8 cellular contexts compared by ENCODE assay signal in the genomic region with DNA sequence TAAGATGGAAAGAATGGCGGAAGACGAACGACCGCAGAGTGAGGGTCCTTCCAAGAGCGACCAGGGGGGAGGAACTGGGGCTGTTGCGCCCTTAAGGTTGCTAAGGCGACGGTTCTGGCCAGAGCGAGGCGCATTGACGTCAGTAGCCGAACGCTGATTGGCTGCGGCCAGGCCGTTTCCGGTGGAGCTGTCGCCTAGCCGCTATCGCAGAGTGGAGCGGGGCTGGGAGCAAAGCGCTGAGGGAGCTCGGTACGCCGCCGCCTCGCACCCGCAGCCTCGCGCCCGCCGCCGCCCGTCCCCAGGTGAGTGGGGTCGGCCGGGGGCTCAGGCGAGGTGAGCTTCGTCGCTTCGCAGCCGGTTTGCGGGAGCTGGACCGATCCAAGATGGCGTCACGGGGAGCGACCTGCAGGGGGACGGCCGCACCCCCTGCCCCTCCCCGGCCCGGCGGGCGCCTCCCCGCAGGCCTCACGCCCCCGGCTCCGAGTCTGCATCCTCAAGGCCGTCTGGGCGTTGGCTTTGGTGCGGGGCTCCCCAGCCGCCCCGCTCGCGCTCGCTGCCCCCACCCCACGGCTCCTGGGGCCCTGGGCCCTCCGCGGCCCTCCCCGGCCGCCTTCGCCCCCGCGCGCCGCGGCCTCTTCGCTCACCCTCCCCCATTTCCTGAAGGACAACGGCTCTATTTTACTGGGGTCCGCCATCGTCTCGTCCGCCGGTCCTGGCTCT. TPM values are rescaled to one million over a fixed set of nuclear protein-coding genes. Genes with fewer than 3 reads are reported as not detected.
DNase-seq lines count a peak whose midpoint lies in the region; ATAC-seq and TF ChIP-seq lines count a peak whose summit lies in the region.

PRKAR1A (plus strand) TSS at position 184 of the 720 bp plus-strand sequence. CDS start 2,970 bp downstream, outside the sequence.

- ATAC-seq in HG02763 (IDR thresholded peaks at IDR 0.05; ENCODE audit: unreplicated experiment): peak; percentile 90
- peak; percentile 83 for ATAC-seq in activated naive CD8-positive, alpha-beta T cell treated with anti-CD3 and anti-CD28 coated beads, Interleukin-2, amount 10 ng/mL, durations not matched to agents 7 days and 5 days (ENCODE audit: low read depth)

- peak within 1 kb of the TSS; percentile 72 for H3K9ac ChIP-seq in SU-DHL-6 (ENCODE audit: low read length)

- peak within 1 kb of the TSS; percentile 84 for H3K4me3 ChIP-seq in GM12875 (ENCODE audit: low read depth, low read length)
- peak within 1 kb of the TSS; percentile 80 for H3K4me3 ChIP-seq in SU-DHL-6 (ENCODE audit: insufficient read depth, low read length, poor library complexity, severe bottlenecking)
- peak within 1 kb of the TSS; percentile 80 for H3K4me3 ChIP-seq in osteoblast (ENCODE audit: insufficient read depth, low read length)
- H3K4me3 ChIP-seq in testis: peak within 1 kb of the TSS; percentile 94 to 98

- H3K4me2 ChIP-seq in SU-DHL-6 (ENCODE audit: low read depth, low read length, poor library complexity, severe bottlenecking) (peak within 1 kb of the TSS; percentile 85), osteoblast (ENCODE audit: insufficient read depth, low read length) (peak within 1 kb of the TSS; percentile 99)

- peaks cover 45% of the 10 kb centered on the region for H3K4me1 Mint-ChIP-seq in activated naive CD8-positive, alpha-beta T cell treated with anti-CD3 and anti-CD28 coated beads, Interleukin-2, amount 10 ng/mL, durations not matched to agents 7 days and 5 days

- no peaks in the 10 kb centered on the region for H3K9me2 ChIP-seq in SU-DHL-6 (replicated peaks; ENCODE audit: insufficient read depth, low read length)

- DNase-seq in NCI-H1417 (lab: John Stamatoyannopoulos, UW) (peak; percentile 91 to 97 (median 96)), head of caudate nucleus (peak; percentile 94 to 100 (median 98)), osteoblast (ENCODE audit: insufficient read length, low spot score, missing footprints) (peak; percentile 98), testis (peak; percentile 98)
- peak; percentile 94 for DNase-seq in activated naive CD8-positive, alpha-beta T cell treated with anti-CD3 and anti-CD28 coated beads, Interleukin-2, amount 10 ng/mL, durations not matched to agents 7 days and 5 days

- TF ChIP-seq POLR2A in testis (IDR thresholded peaks at IDR 0.05): peak; percentile 89

- TF ChIP-seq CTCF in GM12875 (IDR thresholded peaks at IDR 0.05; ENCODE audit: borderline replicate concordance, insufficient read depth, low read depth, low read length) (0 out of 2 replicates have a peak, but pooled peaks have one; percentile 1), SU-DHL-6 (IDR thresholded peaks at IDR 0.05; ENCODE audit: insufficient read depth, low read length, poor library complexity, severe bottlenecking) (no peak), osteoblast (IDR thresholded peaks at IDR 0.05; ENCODE audit: extremely low read depth, low read depth, low read length) (no peak), testis (IDR thresholded peaks at IDR 0.05) (peak in 2 of 3 experiments; percentile 5 to 7)

- no peaks in the 10 kb centered on the region for H3K9me3 ChIP-seq in SU-DHL-6 (ENCODE audit: insufficient read depth, low read length)
- no peaks in the 10 kb centered on the region for H3K9me3 ChIP-seq in osteoblast (ENCODE audit: low read depth, low read length)
- no peaks in the 10 kb centered on the region for H3K9me3 ChIP-seq in testis

- H4K20me1 ChIP-seq in SU-DHL-6 (ENCODE audit: low read depth, low read length): peaks cover 7% of the 10 kb centered on the region
- peaks cover 35% of the 10 kb centered on the region for H4K20me1 ChIP-seq in osteoblast (ENCODE audit: insufficient read depth, low read length)

- WGBS in testis, 2 donors: 0 to 1% methylated on average over 30 to 45 of the region's 81 CpGs

- H3K36me3 Mint-ChIP-seq in activated naive CD8-positive, alpha-beta T cell treated with anti-CD3 and anti-CD28 coated beads, Interleukin-2, amount 10 ng/mL, durations not matched to agents 7 days and 5 days: peaks cover 24% of the 10 kb centered on the region

- H3K9me3 Mint-ChIP-seq in activated naive CD8-positive, alpha-beta T cell treated with anti-CD3 and anti-CD28 coated beads, Interleukin-2, amount 10 ng/mL, durations not matched to agents 7 days and 5 days: peaks cover 2% of the 10 kb centered on the region

- intact Hi-C loops in head of caudate nucleus (cut with DNase I): loop anchor here (5.0 kb wide), 1 partner anchor 55 kb away; the partner anchor contains the start of gene WIPI1
- intact Hi-C loops in testis (cut with DNase I; ENCODE audit: low total_unique reads): no loop called here

- H3K27me3 Mint-ChIP-seq in activated naive CD8-positive, alpha-beta T cell treated with anti-CD3 and anti-CD28 coated beads, Interleukin-2, amount 10 ng/mL, durations not matched to agents 7 days and 5 days: no peaks in the 10 kb centered on the region

- POLR2A ChIA-PET in activated naive CD8-positive, alpha-beta T cell treated with anti-CD3 and anti-CD28 coated beads, Interleukin-2, amount 10 ng/mL, durations not matched to agents 7 days and 5 days (lab: Charles Lee): interaction anchor here (0.6 to 3.7 kb wide), 18 partner anchors 9 to 903 kb away, joined by 3 to 43 read pairs (median 4); partner anchors contain the start of genes ARSG, MAP2K6 and WIPI1

- H3K27me3 ChIP-seq in SU-DHL-6 (ENCODE audit: low read length) (no peaks in the 10 kb centered on the region), osteoblast (ENCODE audit: insufficient read depth, low read length) (no peaks in the 10 kb centered on the region), testis (no peaks in the 10 kb centered on the region)

- H3K27ac Mint-ChIP-seq in activated naive CD8-positive, alpha-beta T cell treated with anti-CD3 and anti-CD28 coated beads, Interleukin-2, amount 10 ng/mL, durations not matched to agents 7 days and 5 days: peak within 1 kb of the TSS; percentile 100

- H3K4me1 ChIP-seq in osteoblast (ENCODE audit: insufficient read depth, low read length) (peaks cover 27% of the 10 kb centered on the region), testis (peaks cover 44% of the 10 kb centered on the region)

- H3K27ac ChIP-seq in SU-DHL-6 (ENCODE audit: low read depth, low read length) (peak within 1 kb of the TSS; percentile 52), osteoblast (ENCODE audit: low read depth, low read length) (peak within 1 kb of the TSS; percentile 98), testis (peak within 1 kb of the TSS; percentile 98 to 99)

- peak within 1 kb of the TSS; percentile 100 for H3K4me3 Mint-ChIP-seq in activated naive CD8-positive, alpha-beta T cell treated with anti-CD3 and anti-CD28 coated beads, Interleukin-2, amount 10 ng/mL, durations not matched to agents 7 days and 5 days

- H3F3A ChIP-seq in SU-DHL-6 (ENCODE audit: insufficient read depth): 0 out of 2 replicates have a peak, but pooled peaks cover 4% of the 10 kb centered on the region

- H3K36me3 ChIP-seq in SU-DHL-6 (ENCODE audit: low read length) (peaks cover 25% of the 10 kb centered on the region), osteoblast (ENCODE audit: insufficient read depth, low read length) (peaks cover 22% of the 10 kb centered on the region), testis (ENCODE audit: low read depth, missing control alignments) (no peaks in the 10 kb centered on the region)

- H3K79me2 ChIP-seq in SU-DHL-6 (ENCODE audit: insufficient read depth, low read length): peaks cover 41% of the 10 kb centered on the region
- peaks cover 55% of the 10 kb centered on the region for H3K79me2 ChIP-seq in osteoblast (ENCODE audit: insufficient read depth, low read length)

- H2AFZ ChIP-seq in SU-DHL-6 (ENCODE audit: low read depth, low read length, severe bottlenecking) (peak within 1 kb of the TSS; percentile 88), osteoblast (ENCODE audit: low read length) (peak within 1 kb of the TSS; percentile 94)

RNA-seq across cellular contexts. Expression of gene PRKAR1A, which starts in this region (rescaled TPM):
- total RNA-seq in activated naive CD8-positive, alpha-beta T cell treated with anti-CD3 and anti-CD28 coated beads, Interleukin-2, amount 10 ng/mL, durations not matched to agents 7 days and 5 days: 100 to 1,000 TPM; 208 to 226 TPM
- total RNA-seq in osteoblast (234 and 259 TPM in 2 replicates), testis (100 to 1,000 TPM; 279 to 319 TPM)
- 375 TPM for polyA plus RNA-seq in testis (ENCODE audit: insufficient read depth, low read depth, low replicate concordance)

Comparison
In these comparisons a context has a peak if more than half of its experiments do, and no peak if none do; other contexts are left out.
1. Peak in every context shown above with its lines: DNase-seq, ATAC-seq, H3K4me3 ChIP-seq and H3K27ac ChIP-seq.
2. CTCF ChIP-seq: peak in GM12875 (single experiment) and testis (2 of 3); none in SU-DHL-6 (single experiment) and osteoblast (single experiment).